In the genomic region with DNA sequence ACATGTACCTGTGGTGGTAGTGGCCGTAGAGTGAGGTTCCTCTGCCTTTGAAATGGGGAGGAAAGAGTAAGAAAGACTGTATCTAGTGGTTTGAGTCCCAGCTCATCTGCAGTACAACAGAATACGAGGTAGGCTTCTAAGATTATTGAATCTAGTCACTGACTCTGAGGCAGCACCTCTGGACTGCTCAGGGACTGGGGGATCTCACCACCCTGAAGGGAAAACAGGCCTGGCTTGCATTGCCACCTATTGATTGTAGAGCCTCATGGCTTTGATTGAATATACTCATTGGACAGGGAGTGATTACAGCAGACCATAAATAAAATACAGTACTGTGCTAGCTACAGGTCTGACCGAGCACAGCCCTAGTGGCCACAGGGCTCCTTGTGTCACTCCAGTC, we compare ENCODE assay signal across 30 cellular contexts.
"Had no signal": no experiment of that assay in that cellular context is flagged by ENCODE, and none has a peak within 500 bp of the region (broad histone marks: within the 10 kb centered on the region; RNA-seq: fewer than 3 reads in every experiment).

No MANE protein-coding gene starts in this region.

- ATAC-seq: Panc1, Right ventricle myocardium inferior had no signal

- H3K4me3 ChIP-seq: MG63, SK-N-MC had no signal

- H3K9me3 ChIP-seq: MG63 had no signal

- FAIRE-seq: TTC549 had no signal

- H3K27ac ChIP-seq: KMS-11, SK-N-MC, VCaP had no signal

- DNase-seq: activated CD4-positive, alpha-beta T cell treated with anti-CD3 and anti-CD28 coated beads for 4 hours; activated CD4-positive, alpha-beta T cell treated with anti-CD3 and anti-CD28 coated beads, Interleukin-2, amount 50 U/mL, for 4 hours; activated CD4-positive, CD25-positive, alpha-beta regulatory T cell; activated CD8-positive, alpha-beta memory T cell treated with anti-CD3 and anti-CD28 coated beads for 24 hours; activated gamma-delta T cell treated with Interleukin-2 at 50 U/mL for 16 hours; activated naive CD4-positive, alpha-beta T cell treated with anti-CD3 and anti-CD28 coated beads, Interleukin-2, amount 50 U/mL, for 16 hours; anterior cingulate cortex; cerebellar nuclear complex; MG63; MV-4-11; NCI-H1092 treated with DMSO at 0.1 percent for 48 hours; NCI-H1436; NCI-H1694 treated with DMSO at 0.1 percent for 48 hours; NCI-H2029 treated with DMSO at 0.1 percent for 48 hours; NCI-H345; NCI-H510A; NCI-H526 treated with DMSO at 0.1 percent for 48 hours; NCI-H82; OCI-M1; RPMI8226; T-helper 2 cell; T1000 had no signal

- H3K27ac Mint-ChIP-seq: activated T-helper 2 cell treated with anti-CD3 and anti-CD28 coated beads, Interferon-gamma antibody, Interleukin-2, Interleukin-4, amounts not matched to agents 10 μg/mL and 5 μg/mL and 100 μg/mL, durations not matched to agents 14 hours and 24 hours and 36 hours; T-cell had no signal

- H3K36me3 ChIP-seq: MG63 had no signal

- H3K4me3 Mint-ChIP-seq: T-cell had no signal

- H3K27me3 ChIP-seq: MG63 had no signal
